Comparison of ENCODE assay signal across 25 cellular contexts in the genomic region with DNA sequence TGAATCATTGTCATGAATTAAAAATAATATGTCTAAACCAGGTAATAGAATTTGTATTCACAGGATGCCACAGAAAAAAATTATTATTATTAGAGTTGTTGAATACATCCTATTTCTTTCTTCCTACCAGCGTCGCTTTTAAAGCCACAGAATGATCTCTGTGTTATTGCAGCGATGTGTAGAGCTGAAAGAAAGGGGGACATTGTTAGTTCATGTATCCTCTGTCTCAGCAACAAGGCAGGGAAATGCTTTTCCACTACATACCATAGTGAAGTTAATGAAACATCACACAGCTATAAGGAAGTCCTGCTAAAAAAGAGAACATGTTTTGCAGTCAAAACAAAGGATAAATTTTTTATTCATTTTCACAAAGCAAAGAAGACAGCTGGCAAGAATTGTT.
"Had no signal": no experiment of that assay in that cellular context is flagged by ENCODE, and none has a peak within 500 bp of the region (broad histone marks: within the 10 kb centered on the region; RNA-seq: fewer than 3 reads in every experiment).

No MANE protein-coding gene starts in this region.

- H3K27ac ChIP-seq: brain microvascular endothelial cell, cardiac muscle cell, SK-N-MC, VCaP had no signal

- H3K27me3 ChIP-seq: brain microvascular endothelial cell, cardiac muscle cell had no signal

- H3K36me3 ChIP-seq: brain microvascular endothelial cell, cardiac muscle cell had no signal

- H3K4me3 ChIP-seq: cardiac muscle cell, SK-N-MC had no signal

- DNase-seq: activated CD4-positive, alpha-beta memory T cell treated with anti-CD3 and anti-CD28 coated beads for 36 hours; activated CD4-positive, alpha-beta T cell treated with anti-CD3 and anti-CD28 coated beads, Interleukin-2, amount 10 ng/mL, durations not matched to agents 7 days and 5 days; activated CD4-positive, CD25-positive, alpha-beta regulatory T cell; activated CD8-positive, alpha-beta memory T cell treated with anti-CD3 and anti-CD28 coated beads for 24 hours; activated gamma-delta T cell; activated naive CD4-positive, alpha-beta T cell treated with anti-CD3 and anti-CD28 coated beads for 36 hours; activated naive CD8-positive, alpha-beta T cell treated with anti-CD3 and anti-CD28 coated beads for 36 hours; activated T-cell treated with anti-CD3 and anti-CD28 coated beads, Interleukin-2, amount 50 U/mL, for 4 hours; brain microvascular endothelial cell; IMR-90; Kasumi-1; KBM-7; NCI-H1105 treated with DMSO at 0.1 percent for 48 hours; NCI-H1436 treated with DMSO at 0.1 percent for 48 hours; NCI-H2029; NCI-H2107; NCI-H526; NCI-H774; NK-92 treated with Interleukin-12 subunit alpha and Interleukin-12 subunit beta, amount 100 ng/mL, for 24 hours; OCI-M1; RPMI8226; T-helper 1 cell had no signal
